In the genomic region with DNA sequence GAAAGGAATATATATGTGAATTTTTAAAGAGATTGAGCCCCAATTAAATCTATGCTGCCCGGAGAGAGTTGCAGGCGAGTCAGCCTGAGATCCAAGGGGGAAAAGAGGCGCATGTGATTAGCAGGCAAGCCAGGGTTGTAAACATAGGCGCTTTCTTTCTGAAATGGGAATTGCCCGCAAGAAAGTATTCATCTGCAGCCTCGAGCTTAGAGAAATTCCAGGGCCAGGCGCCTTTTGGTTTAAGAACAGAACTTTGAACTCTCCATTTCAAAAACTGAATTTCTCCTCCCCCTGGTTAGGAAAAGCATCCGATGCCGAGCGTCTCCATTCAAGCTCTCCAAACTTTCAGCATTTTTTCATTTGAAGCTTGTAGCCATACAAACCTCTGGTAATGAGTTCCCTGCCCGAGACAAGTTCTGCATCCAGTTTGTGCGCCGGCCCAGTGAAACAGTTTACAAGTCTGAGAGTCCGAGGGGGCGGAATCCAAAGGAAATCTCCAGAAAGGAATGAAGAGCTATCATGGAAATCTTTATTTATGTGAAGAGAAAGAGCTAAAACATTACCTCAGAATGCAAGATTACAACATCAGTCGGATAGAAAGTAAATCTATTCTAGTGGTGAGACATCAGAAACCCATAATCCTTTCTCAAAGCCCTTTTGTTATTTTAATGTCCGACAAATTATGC, we compare ENCODE assay signal across 12 cellular contexts.
A peak's percentile ranks its signal among the peaks of the same experiment; 100 is the strongest.
DNase-seq lines count a peak whose midpoint lies in the region; ATAC-seq and TF ChIP-seq lines count a peak whose summit lies in the region.
"Had no signal": no experiment of that assay in that cellular context is flagged by ENCODE, and none has a peak within 500 bp of the region (broad histone marks: within the 10 kb centered on the region; RNA-seq: fewer than 3 reads in every experiment).

No MANE protein-coding gene starts in this region.

- in situ Hi-C loops in astrocyte of the cerebellum (cut with HindIII; ENCODE audit: low sequenced_read_pairs), result no loop called here

- H3K4me1 ChIP-seq in iPS-15b (ENCODE audit: control insufficient read depth, insufficient read depth, low read length), result no peaks in the 10 kb centered on the region

- H3K4me3 ChIP-seq in astrocyte of the cerebellum (ENCODE audit: low read depth, low read length) (peak overlapping the region; percentile 16), iPS-15b (ENCODE audit: low read depth, low read length) (peak overlapping the region; percentile 48)

- H3K9me3 ChIP-seq in iPS-15b (ENCODE audit: control insufficient read depth, insufficient read depth, low read length), result no peaks in the 10 kb centered on the region

- peaks cover 32% of the 10 kb centered on the region for H3K27me3 ChIP-seq in iPS-15b (ENCODE audit: control insufficient read depth, insufficient read depth, low read length)

- no peaks in the 10 kb centered on the region for H3K36me3 ChIP-seq in iPS-15b (ENCODE audit: control insufficient read depth, insufficient read depth, low read length)

- no peak for TF ChIP-seq CTCF in astrocyte of the cerebellum (IDR thresholded peaks at IDR 0.05; ENCODE audit: low read depth, low read length, missing control alignments)

- peak overlapping the region; percentile 50 for H3K9ac ChIP-seq in iPS-15b (ENCODE audit: low read depth, low read length)

- DNase-seq in EH (ENCODE audit: low read depth), result peak; percentile 26
- DNase-seq in astrocyte of the cerebellum (ENCODE audit: low read depth), result no peak
- DNase-seq in renal cortical epithelial cell (ENCODE audit: low read depth), result peak; percentile 30
- no peak for DNase-seq in activated CD8-positive, alpha-beta memory T cell treated with anti-CD3 and anti-CD28 coated beads, Interleukin-2, amount 50 U/mL, for 48 hours
- no peak for DNase-seq in hepatic stellate cell (ENCODE audit: low spot score)
- DNase-seq in stimulated activated CD4-positive, alpha-beta T cell treated with anti-CD3 and anti-CD28 coated beads, Interleukin-12 subunit alpha, Interleukin-12 subunit beta, amount 100 ng/mL, for 4 hours, result no peak
- DNase-seq: activated effector memory CD4-positive, alpha-beta T cell treated with anti-CD3 and anti-CD28 coated beads, Interleukin-2, amount 50 U/mL, for 16 hours; erythroblast; NK-92 treated with Interleukin-12 subunit alpha and Interleukin-12 subunit beta, amount 100 ng/mL, for 24 hours; stimulated activated naive CD4-positive, alpha-beta T cell had no signal

- no peak for ATAC-seq in HG03457 (IDR thresholded peaks at IDR 0.05; ENCODE audit: unreplicated experiment)

Comparison
In these comparisons a context has a peak if more than half of its experiments do, and no peak if none do; other contexts are left out.
1. DNase-seq: peak in EH (single experiment) and renal cortical epithelial cell (single experiment); none in astrocyte of the cerebellum (single experiment), activated CD8-positive, alpha-beta memory T cell treated with anti-CD3 and anti-CD28 coated beads, Interleukin-2, amount 50 U/mL, for 48 hours (single experiment), hepatic stellate cell (single experiment) and stimulated activated CD4-positive, alpha-beta T cell treated with anti-CD3 and anti-CD28 coated beads, Interleukin-12 subunit alpha, Interleukin-12 subunit beta, amount 100 ng/mL, for 4 hours (single experiment).